Comparison of ENCODE assay signal across 25 cellular contexts in the genomic region with DNA sequence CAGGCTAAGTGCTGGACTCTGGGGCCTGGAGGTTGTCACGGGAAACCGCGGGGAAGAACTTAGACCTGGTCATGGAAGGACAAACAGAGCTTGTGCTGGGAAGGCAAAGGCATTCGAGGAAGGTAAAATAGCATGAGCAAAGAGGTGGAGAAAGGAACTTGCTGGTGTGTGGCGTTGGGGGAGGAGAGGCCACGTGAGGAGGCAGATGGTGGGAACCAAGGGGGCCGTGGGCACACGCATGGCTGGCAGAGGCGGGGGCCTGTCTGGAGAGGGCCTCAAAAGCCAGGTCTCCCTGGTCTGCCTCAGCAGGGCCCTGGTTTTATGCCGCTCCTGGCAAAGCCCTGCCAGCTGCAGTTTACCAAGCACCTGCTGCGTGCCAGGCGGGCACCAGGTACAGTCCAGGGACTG. TPM values are rescaled to one million over a fixed set of nuclear protein-coding genes. Genes with fewer than 3 reads are reported as not detected.
DNase-seq lines count a peak whose midpoint lies in the region; ATAC-seq, FAIRE-seq and TF ChIP-seq lines count a peak whose summit lies in the region.
"Had no signal": no experiment of that assay in that cellular context is flagged by ENCODE, and none has a peak within 500 bp of the region (broad histone marks: within the 10 kb centered on the region; RNA-seq: fewer than 3 reads in every experiment).

No MANE protein-coding gene starts in this region.

- POLR2A ChIA-PET in CD8-positive, alpha-beta T cell (lab: Charles Lee): no interaction called here
- POLR2A ChIA-PET in K562 (lab: Yijun Ruan, JAX): interaction anchor here (2.1 kb wide), 1 partner anchor 40 kb away, joined by 9 read pairs; no protein-coding TSS in a partner anchor

- H4K20me1 ChIP-seq in K562 (replicated peaks; ENCODE audit: control insufficient read depth, insufficient read depth, low read length): peaks cover 14% of the 10 kb centered on the region; the same call in 1 of the 2 replicates

- H3K9me1 ChIP-seq in K562 (ENCODE audit: control insufficient read depth, insufficient read depth, low read length): no peaks in the 10 kb centered on the region

- in situ Hi-C loops in K562 (cut with MboI): loop anchor here (5.0 kb wide), 1 partner anchor 39 kb away; no protein-coding TSS in a partner anchor

- CTCF ChIA-PET in CD8-positive, alpha-beta T cell (lab: Charles Lee): interaction anchor here (2.7 to 3.6 kb wide), 3 partner anchors 12 to 42 kb away, joined by 14 to 31 read pairs (median 15); no protein-coding TSS in a partner anchor
- CTCF ChIA-PET in K562 (lab: Yijun Ruan, JAX; ENCODE audit: low intra/inter-chr PET ratio): interaction anchor here (1.0 to 6.4 kb wide), 2 partner anchors 42 to 656 kb away, joined by 3 to 70 read pairs; no protein-coding TSS in a partner anchor

- no peak for FAIRE-seq in K562 (lab: Jason Lieb, UNC)
- FAIRE-seq: H54, pancreas had no signal

- no peak overlapping the region for H3K27ac ChIP-seq in CD4-positive, CD25-positive, alpha-beta regulatory T cell (ENCODE audit: insufficient read depth, low read length, poor library complexity, severe bottlenecking)
- no peak overlapping the region for H3K27ac ChIP-seq in CD8-positive, alpha-beta T cell (ENCODE audit: low read depth, low read length)
- H3K27ac ChIP-seq in K562 (ENCODE audit: extremely low read depth, low read depth, low read length): no peak overlapping the region
- H3K27ac ChIP-seq: ascending aorta, heart right ventricle, pancreas, right atrium auricular region, thyroid gland had no signal

- no TSS peak for BruUV-seq in K562 (replicated peaks; lab: Mats Ljungman, UMichigan)

- peak overlapping the region in 2 of 4 donors; percentile 44 to 55 for H3K4me3 Mint-ChIP-seq in CD4-positive, CD25-positive, alpha-beta regulatory T cell
- H3K4me3 Mint-ChIP-seq in CD8-positive, alpha-beta T cell: no peak overlapping the region
- H3K4me3 Mint-ChIP-seq: activated CD4-positive, alpha-beta T cell treated with anti-CD3 and anti-CD28 coated beads, Interleukin-2, amount 10 ng/mL, durations not matched to agents 24 days and 14 days; activated CD8-positive, alpha-beta memory T cell treated with anti-CD3 and anti-CD28 coated beads, Interleukin-2, amount 10 ng/mL, durations not matched to agents 7 days and 5 days; activated T-helper 1 cell treated with anti-CD3 and anti-CD28 coated beads, Interleukin-12 subunit alpha, Interleukin-12 subunit beta, Interleukin-2, Interleukin-4 antibody, amounts not matched to agents 30 ng/mL and 10 ng/mL and 1 ng/mL, durations not matched to agents 14 hours and 24 hours and 36 hours; CD14-positive monocyte; naive thymus-derived CD4-positive, alpha-beta T cell; stimulated activated naive CD8-positive, alpha-beta T cell treated with anti-CD3 and anti-CD28 coated beads, Interleukin-15, Interleukin-2, amounts not matched to agents 100 ng/mL and 50 ng/mL, for 24 hours; T-helper 2 cell treated with Interferon-gamma antibody and Interleukin-4, amounts not matched to agents 5 μg/mL and 100 μg/mL, for 36 hours had no signal

- no peaks in the 10 kb centered on the region for H3K4me1 ChIP-seq in CD4-positive, CD25-positive, alpha-beta regulatory T cell (ENCODE audit: control insufficient read depth, insufficient read depth, low read length, poor library complexity, severe bottlenecking)
- no peaks in the 10 kb centered on the region for H3K4me1 ChIP-seq in CD8-positive, alpha-beta T cell (ENCODE audit: insufficient read depth, low read length)
- peaks cover 0 to 29% of the 10 kb centered on the region in 2 experiments; a peak in 2 of 5 replicates for H3K4me1 ChIP-seq in K562 (replicated peaks in 1 of 2; ENCODE audit: control insufficient read depth in 2 of 2, insufficient read depth in 2 of 2, low read length in 2 of 2)
- H3K4me1 ChIP-seq: pancreas had no signal

- no peak for TF ChIP-seq EP300 in K562 (IDR thresholded peaks at IDR 0.05; ENCODE audit: low read length)

- no peak for DNase-seq in CD4-positive, CD25-positive, alpha-beta regulatory T cell
- DNase-seq in CD8-positive, alpha-beta T cell: no peak
- DNase-seq in K562 (ENCODE audit: extremely low read depth in 1 of 4, low spot score in 3 of 4) (no peak), left kidney (ENCODE audit: low read depth, low spot score) (peak; percentile 83), RKO (ENCODE audit: low spot score) (no peak)
- no peak for DNase-seq in activated CD8-positive, alpha-beta memory T cell treated with anti-CD3 and anti-CD28 coated beads for 24 hours
- DNase-seq: activated CD4-positive, alpha-beta T cell treated with anti-CD3 and anti-CD28 coated beads, Interleukin-2, amount 10 ng/mL, durations not matched to agents 24 days and 14 days; activated CD8-positive, alpha-beta memory T cell treated with anti-CD3 and anti-CD28 coated beads, Interleukin-2, amount 10 ng/mL, durations not matched to agents 7 days and 5 days; cerebellar nuclear complex; heart right ventricle; naive thymus-derived CD4-positive, alpha-beta T cell; NCI-H187 treated with DMSO at 0.1 percent for 48 hours; NCI-H226; thyroid gland had no signal

- no peaks in the 10 kb centered on the region; the same call in 2 of the 3 replicates for H3K79me2 ChIP-seq in K562 (ENCODE audit: control insufficient read depth, insufficient read depth, low read length)

- H3K27me3 Mint-ChIP-seq in CD4-positive, CD25-positive, alpha-beta regulatory T cell: peaks cover 9% of the 10 kb centered on the region
- H3K27me3 Mint-ChIP-seq in CD8-positive, alpha-beta T cell (ENCODE audit: low read depth): no peaks in the 10 kb centered on the region
- H3K27me3 Mint-ChIP-seq: activated CD4-positive, alpha-beta T cell treated with anti-CD3 and anti-CD28 coated beads, Interleukin-2, amount 10 ng/mL, durations not matched to agents 24 days and 14 days; activated CD8-positive, alpha-beta memory T cell treated with anti-CD3 and anti-CD28 coated beads, Interleukin-2, amount 10 ng/mL, durations not matched to agents 7 days and 5 days; naive thymus-derived CD4-positive, alpha-beta T cell; stimulated activated naive CD8-positive, alpha-beta T cell treated with anti-CD3 and anti-CD28 coated beads, Interleukin-15, Interleukin-2, amounts not matched to agents 100 ng/mL and 50 ng/mL, for 24 hours had no signal

- H3K36me3 Mint-ChIP-seq in CD4-positive, CD25-positive, alpha-beta regulatory T cell: peaks cover 38% of the 10 kb centered on the region
- H3K36me3 Mint-ChIP-seq in CD8-positive, alpha-beta T cell: peaks cover 77% of the 10 kb centered on the region
- H3K36me3 Mint-ChIP-seq: activated naive CD4-positive, alpha-beta T cell treated with anti-CD3 and anti-CD28 coated beads, Interleukin-2, amount 50 U/mL, for 72 hours had no signal

- peaks cover 0 to 2% (median 0%) of the 10 kb centered on the region in 7 donors for H3K9me3 Mint-ChIP-seq in CD4-positive, CD25-positive, alpha-beta regulatory T cell
- H3K9me3 Mint-ChIP-seq in CD8-positive, alpha-beta T cell: no peaks in the 10 kb centered on the region
- H3K9me3 Mint-ChIP-seq: activated CD4-positive, alpha-beta T cell treated with anti-CD3 and anti-CD28 coated beads, Interleukin-2, amount 10 ng/mL, durations not matched to agents 24 days and 14 days; activated naive CD4-positive, alpha-beta T cell treated with anti-CD3 and anti-CD28 coated beads, Interleukin-2, amount 50 U/mL, for 72 hours; activated T-helper 1 cell treated with anti-CD3 and anti-CD28 coated beads, Interleukin-12 subunit alpha, Interleukin-12 subunit beta, Interleukin-2, Interleukin-4 antibody, amounts not matched to agents 30 ng/mL and 10 ng/mL and 1 ng/mL, durations not matched to agents 14 hours and 24 hours and 36 hours; CD14-positive monocyte; stimulated activated naive CD8-positive, alpha-beta T cell treated with anti-CD3 and anti-CD28 coated beads, Interleukin-15, Interleukin-2, amounts not matched to agents 100 ng/mL and 50 ng/mL, for 24 hours; T-helper 2 cell treated with Interferon-gamma antibody and Interleukin-4, amounts not matched to agents 5 μg/mL and 100 μg/mL, for 36 hours had no signal

- no peak overlapping the region for H2AFZ ChIP-seq in K562 (ENCODE audit: low read depth, low read length)

- intact Hi-C loops in CD8-positive, alpha-beta T cell (cut with DNase I, micrococcal nuclease): no loop called here
- intact Hi-C loops in K562 (cut with micrococcal nuclease): loop anchor here (5.0 to 10.0 kb wide), 3 partner anchors 139 to 416 kb away; no protein-coding TSS in a partner anchor

- TF ChIP-seq RAD21 in K562 (CRISPR knock-in tag; conservative IDR thresholded peaks at IDR 0.05 in 1 of 2, IDR thresholded peaks at IDR 0.05 in 1 of 2): no peak

- TF ChIP-seq POLR2A in K562 (conservative IDR thresholded peaks at IDR 0.05): no peak

- H3K27me3 ChIP-seq in CD4-positive, CD25-positive, alpha-beta regulatory T cell (ENCODE audit: control insufficient read depth, insufficient read depth, low read length): no peaks in the 10 kb centered on the region
- H3K27me3 ChIP-seq in CD8-positive, alpha-beta T cell (ENCODE audit: insufficient read depth, low read length): no peaks in the 10 kb centered on the region
- no peaks in the 10 kb centered on the region for H3K27me3 ChIP-seq in K562 (ENCODE audit: control insufficient read depth in 2 of 2, insufficient read depth in 2 of 2, low read length in 2 of 2)
- H3K27me3 ChIP-seq: ascending aorta, heart right ventricle, pancreas, right atrium auricular region, thyroid gland had no signal

- peaks cover 0 to 30% (median 21%) of the 10 kb centered on the region in 4 donors for H3K4me1 Mint-ChIP-seq in CD4-positive, CD25-positive, alpha-beta regulatory T cell
- H3K4me1 Mint-ChIP-seq in CD8-positive, alpha-beta T cell (ENCODE audit: low read depth): peaks cover 21% of the 10 kb centered on the region

- no peak overlapping the region for H3K4me3 ChIP-seq in CD4-positive, CD25-positive, alpha-beta regulatory T cell (ENCODE audit: low read depth, low read length)
- H3K4me3 ChIP-seq in CD8-positive, alpha-beta T cell (ENCODE audit: low read depth, low read length): no peak overlapping the region
- H3K4me3 ChIP-seq in K562: no peak overlapping the region
- H3K4me3 ChIP-seq: ascending aorta, heart right ventricle, pancreas, right atrium auricular region, thyroid gland had no signal

- H3K36me3 ChIP-seq in CD4-positive, CD25-positive, alpha-beta regulatory T cell (ENCODE audit: control insufficient read depth, insufficient read depth, low read length): peaks cover 65% of the 10 kb centered on the region
- H3K36me3 ChIP-seq in CD8-positive, alpha-beta T cell (ENCODE audit: insufficient read depth, low read length): peaks cover 47% of the 10 kb centered on the region
- peaks cover 72% of the 10 kb centered on the region; the same call in 2 of the 3 replicates for H3K36me3 ChIP-seq in K562 (ENCODE audit: control insufficient read depth, insufficient read depth, low read length)

- H3K4me2 ChIP-seq in K562 (ENCODE audit: insufficient read depth, low read length): no peak overlapping the region

- H3K9me3 ChIP-seq in CD4-positive, CD25-positive, alpha-beta regulatory T cell (ENCODE audit: control insufficient read depth in 2 of 2, low read length in 2 of 2): no peaks in the 10 kb centered on the region
- no peaks in the 10 kb centered on the region for H3K9me3 ChIP-seq in CD8-positive, alpha-beta T cell (ENCODE audit: low read length)
- no peaks in the 10 kb centered on the region for H3K9me3 ChIP-seq in K562 (replicated peaks; ENCODE audit: control insufficient read depth, insufficient read depth, low read depth, low read length)
- H3K9me3 ChIP-seq: ascending aorta, heart right ventricle, pancreas, right atrium auricular region, thyroid gland had no signal

- no peak for TF ChIP-seq CTCF in CD8-positive, alpha-beta T cell (IDR thresholded peaks at IDR 0.05)
- TF ChIP-seq CTCF in K562 (IDR thresholded peaks at IDR 0.05 in 2 of 3, conservative IDR thresholded peaks at IDR 0.05 in 1 of 3; ENCODE audit: insufficient read depth in 2 of 3, low read depth in 1 of 3, low read length in 3 of 3): no peak

- WGBS in K562 (ENCODE audit: insufficient coverage, low coverage, missing lambda C conversion rate): 92% methylated on average over 12 of the region's 12 CpGs

- H3K27ac Mint-ChIP-seq in CD4-positive, CD25-positive, alpha-beta regulatory T cell: peak overlapping the region in 2 of 3 donors; percentile 41 to 84
- peak overlapping the region; percentile 19 for H3K27ac Mint-ChIP-seq in CD8-positive, alpha-beta T cell
- H3K27ac Mint-ChIP-seq: activated CD4-positive, alpha-beta T cell treated with anti-CD3 and anti-CD28 coated beads, Interleukin-2, amount 10 ng/mL, durations not matched to agents 24 days and 14 days; activated CD8-positive, alpha-beta memory T cell treated with anti-CD3 and anti-CD28 coated beads, Interleukin-2, amount 10 ng/mL, durations not matched to agents 7 days and 5 days; activated T-helper 1 cell treated with anti-CD3 and anti-CD28 coated beads, Interleukin-12 subunit alpha, Interleukin-12 subunit beta, Interleukin-2, Interleukin-4 antibody, amounts not matched to agents 30 ng/mL and 10 ng/mL and 1 ng/mL, durations not matched to agents 14 hours and 24 hours and 36 hours had no signal

- no peak for ATAC-seq in CD4-positive, CD25-positive, alpha-beta regulatory T cell (ENCODE audit: low read depth in 2 of 2)
- no peak for ATAC-seq in CD8-positive, alpha-beta T cell
- ATAC-seq in K562 (no peak), HG03039 (IDR thresholded peaks at IDR 0.05; ENCODE audit: unreplicated experiment) (no peak)
- ATAC-seq: activated CD8-positive, alpha-beta memory T cell treated with anti-CD3 and anti-CD28 coated beads, Interleukin-2, amount 10 ng/mL, durations not matched to agents 7 days and 5 days; activated naive CD4-positive, alpha-beta T cell treated with anti-CD3 and anti-CD28 coated beads, Interleukin-2, amount 50 U/mL, for 72 hours; heart right ventricle; left lobe of liver; naive thymus-derived CD4-positive, alpha-beta T cell; pancreas had no signal

- H3K9ac ChIP-seq in K562 (ENCODE audit: insufficient read depth in 1 of 2, low read depth in 2 of 2, low read length in 2 of 2): peak overlapping the region in 1 of 2 experiments; percentile 83; a peak in 2 of 4 replicates

RNA-seq across cellular contexts. Expression of a gene that starts 15.3 kb away (rescaled TPM):
- total RNA-seq in CD4-positive, CD25-positive, alpha-beta regulatory T cell: 718 TPM
- 10 to 100 TPM; 52.5 to 69.3 (median 59.4) TPM for polyA plus RNA-seq in CD4-positive, CD25-positive, alpha-beta regulatory T cell
- total RNA-seq in CD8-positive, alpha-beta T cell: 100 to 1,000 TPM; 950 to 991 TPM
- total RNA-seq in K562 (2011; cell fraction: chromatin; rRNA removed; ENCODE audit: low replicate concordance): 91.2 and 301 TPM in 2 replicates
- total RNA-seq in K562 (2011; cell fraction: nucleolus; rRNA removed): 159 and 160 TPM in 2 replicates
- 112 and 116 TPM in 2 replicates for total RNA-seq in K562 (2011; cell fraction: nucleoplasm; rRNA removed)
- total RNA-seq in K562 (2014; rRNA removed) (30.5 and 37.8 TPM in 2 replicates), K562 (2014; rRNA removed; fragmentation: Illumina TruSeq; extraction: Trizol) (6.9 and 8.5 TPM in 2 replicates), K562 (2015; rRNA removed; fragmentation: Illumina TruSeq; extraction: Trizol) (18.7 and 21.0 TPM in 2 replicates), K562 (2021) (67.0 and 77.2 TPM in 2 replicates)
- polyA plus RNA-seq in K562 (2011; rRNA removed) (15.4 and 35.9 TPM in 2 replicates), K562 (2014; fragmentation: Illumina TruSeq; extraction: Trizol) (21.6 and 29.6 TPM in 2 replicates), K562 (2014; fragmentation: Nextera tagmentation; extraction: Ambion mirVana) (under 1 TPM; 0.45 to 0.51 TPM), K562 (2014; rRNA removed) (54.1 and 63.1 TPM in 2 replicates)
- 17.5 and 26.3 TPM in 2 replicates for polyA plus RNA-seq in K562 (2011; cell fraction: cytosol; rRNA removed)
- 184 and 367 TPM in 2 replicates for polyA plus RNA-seq in K562 (2011; cell fraction: nucleus; rRNA removed)
- polyA plus RNA-seq in K562 (2012): 31.1 and 80.3 TPM in 2 replicates
- polyA minus RNA-seq in K562 (2011; rRNA and poly(A)+ RNA removed): 11.1 and 17.7 TPM in 2 replicates
- 33.7 and 44.1 TPM in 2 replicates for polyA minus RNA-seq in K562 (2011; cell fraction: cytosol; rRNA and poly(A)+ RNA removed)
- 52.4 and 63.5 TPM in 2 replicates for polyA minus RNA-seq in K562 (2011; cell fraction: nucleus; rRNA and poly(A)+ RNA removed)

RNA-seq across cellular contexts. Expression of a gene that starts 24.6 kb away (rescaled TPM):
- 27.0 TPM for total RNA-seq in CD4-positive, CD25-positive, alpha-beta regulatory T cell
- 10 to 100 TPM; 27.5 to 49.7 (median 41.8) TPM for polyA plus RNA-seq in CD4-positive, CD25-positive, alpha-beta regulatory T cell
- 10 to 100 TPM; 13.8 to 17.4 TPM for total RNA-seq in CD8-positive, alpha-beta T cell
- 136 and 226 TPM in 2 replicates for total RNA-seq in K562 (2011; cell fraction: chromatin; rRNA removed; ENCODE audit: low replicate concordance)
- total RNA-seq in K562 (2011; cell fraction: nucleolus; rRNA removed): 126 and 149 TPM in 2 replicates
- total RNA-seq in K562 (2011; cell fraction: nucleoplasm; rRNA removed): 142 and 159 TPM in 2 replicates
- 105 and 143 TPM in 2 replicates for total RNA-seq in K562 (2014; rRNA removed)
- total RNA-seq in K562 (2014; rRNA removed; fragmentation: Illumina TruSeq; extraction: Trizol): 59.6 and 64.7 TPM in 2 replicates
- 77.0 and 78.4 TPM in 2 replicates for total RNA-seq in K562 (2015; rRNA removed; fragmentation: Illumina TruSeq; extraction: Trizol)
- 86.1 and 86.6 TPM in 2 replicates for total RNA-seq in K562 (2021)
- polyA plus RNA-seq in K562 (2011; rRNA removed): 67.0 and 79.0 TPM in 2 replicates
- 67.8 and 77.0 TPM in 2 replicates for polyA plus RNA-seq in K562 (2011; cell fraction: cytosol; rRNA removed)
- 144 and 165 TPM in 2 replicates for polyA plus RNA-seq in K562 (2011; cell fraction: nucleus; rRNA removed)
- polyA plus RNA-seq in K562 (2012): 62.5 and 74.7 TPM in 2 replicates
- polyA plus RNA-seq in K562 (2014; fragmentation: Illumina TruSeq; extraction: Trizol): 80.0 and 88.3 TPM in 2 replicates
- polyA plus RNA-seq in K562 (2014; fragmentation: Nextera tagmentation; extraction: Ambion mirVana): 10 to 100 TPM in 1 of 2 experiments, 1 to 10 TPM in 1; 8.1 to 14.1 TPM
- 91.2 and 121 TPM in 2 replicates for polyA plus RNA-seq in K562 (2014; rRNA removed)
- 40.6 and 53.4 TPM in 2 replicates for polyA minus RNA-seq in K562 (2011; rRNA and poly(A)+ RNA removed)
- polyA minus RNA-seq in K562 (2011; cell fraction: cytosol; rRNA and poly(A)+ RNA removed): 33.4 and 38.2 TPM in 2 replicates
- polyA minus RNA-seq in K562 (2011; cell fraction: nucleus; rRNA and poly(A)+ RNA removed): 41.6 and 64.8 TPM in 2 replicates

RNA-seq across cellular contexts. Expression of a gene that starts 29.4 kb away (rescaled TPM):
- 0.57 TPM for total RNA-seq in CD4-positive, CD25-positive, alpha-beta regulatory T cell
- under 1 TPM in 1 of 4 donors, not detected in 3; 0.14 TPM for polyA plus RNA-seq in CD4-positive, CD25-positive, alpha-beta regulatory T cell
- total RNA-seq in CD8-positive, alpha-beta T cell: under 1 TPM; 0.57 to 0.83 TPM
- 1.2 and 9.8 TPM in 2 replicates for total RNA-seq in K562 (2011; cell fraction: chromatin; rRNA removed; ENCODE audit: low replicate concordance)
- 10.1 and 15.2 TPM in 2 replicates for total RNA-seq in K562 (2011; cell fraction: nucleolus; rRNA removed)
- 3.7 and 5.7 TPM in 2 replicates for total RNA-seq in K562 (2011; cell fraction: nucleoplasm; rRNA removed)
- 1.7 and 2.2 TPM in 2 replicates for total RNA-seq in K562 (2014; rRNA removed)
- total RNA-seq in K562 (2014; rRNA removed; fragmentation: Illumina TruSeq; extraction: Trizol): 0.06 and 0.07 TPM in 2 replicates
- total RNA-seq in K562 (2015; rRNA removed; fragmentation: Illumina TruSeq; extraction: Trizol): 0.51 and 1.1 TPM in 2 replicates
- 2.4 and 2.5 TPM in 2 replicates for total RNA-seq in K562 (2021)
- 0.31 and 1.2 TPM in 2 replicates for polyA plus RNA-seq in K562 (2011; rRNA removed)
- polyA plus RNA-seq in K562 (2011; cell fraction: cytosol; rRNA removed): 0.78 and 3.2 TPM in 2 replicates
- polyA plus RNA-seq in K562 (2011; cell fraction: nucleus; rRNA removed): 1.2 and 2.6 TPM in 2 replicates
- 2.9 and 6.1 TPM in 2 replicates for polyA plus RNA-seq in K562 (2012)
- 0.16 and 0.42 TPM in 2 replicates for polyA plus RNA-seq in K562 (2014; fragmentation: Illumina TruSeq; extraction: Trizol)
- polyA plus RNA-seq in K562 (2014; fragmentation: Nextera tagmentation; extraction: Ambion mirVana): under 1 TPM in 1 of 2 experiments, not detected in 1; 0.01 TPM
- 0.78 and 0.90 TPM in 2 replicates for polyA plus RNA-seq in K562 (2014; rRNA removed)
- 0.56 and 0.63 TPM in 2 replicates for polyA minus RNA-seq in K562 (2011; rRNA and poly(A)+ RNA removed)
- polyA minus RNA-seq in K562 (2011; cell fraction: cytosol; rRNA and poly(A)+ RNA removed): 1.1 and 2.8 TPM in 2 replicates
- polyA minus RNA-seq in K562 (2011; cell fraction: nucleus; rRNA and poly(A)+ RNA removed): 3.4 and 6.3 TPM in 2 replicates
- total RNA-seq: activated CD8-positive, alpha-beta memory T cell treated with anti-CD3 and anti-CD28 coated beads, Interleukin-2, amount 10 ng/mL, durations not matched to agents 7 days and 5 days; activated naive CD4-positive, alpha-beta T cell treated with anti-CD3 and anti-CD28 coated beads, Interleukin-2, amount 50 U/mL, for 72 hours had no signal
- polyA plus RNA-seq: CD14-positive monocyte had no signal

RNA-seq across cellular contexts. Expression of a gene that starts 50.0 kb away (rescaled TPM):
- 39.6 TPM for total RNA-seq in CD4-positive, CD25-positive, alpha-beta regulatory T cell
- 10 to 100 TPM; 26.2 to 44.9 (median 40.1) TPM for polyA plus RNA-seq in CD4-positive, CD25-positive, alpha-beta regulatory T cell
- total RNA-seq in CD8-positive, alpha-beta T cell: 10 to 100 TPM; 30.9 to 31.4 TPM
- 70.0 and 135 TPM in 2 replicates for total RNA-seq in K562 (2011; cell fraction: chromatin; rRNA removed; ENCODE audit: low replicate concordance)
- total RNA-seq in K562 (2011; cell fraction: nucleolus; rRNA removed): 74.5 and 92.1 TPM in 2 replicates
- 76.8 and 107 TPM in 2 replicates for total RNA-seq in K562 (2011; cell fraction: nucleoplasm; rRNA removed)
- total RNA-seq in K562 (2014; rRNA removed) (173 and 213 TPM in 2 replicates), K562 (2014; rRNA removed; fragmentation: Illumina TruSeq; extraction: Trizol) (32.6 and 38.7 TPM in 2 replicates), K562 (2015; rRNA removed; fragmentation: Illumina TruSeq; extraction: Trizol) (48.4 and 56.1 TPM in 2 replicates), K562 (2021) (123 and 150 TPM in 2 replicates)
- polyA plus RNA-seq in K562 (2011; rRNA removed) (79.3 and 88.9 TPM in 2 replicates), K562 (2014; fragmentation: Illumina TruSeq; extraction: Trizol) (49.0 and 66.3 TPM in 2 replicates), K562 (2014; fragmentation: Nextera tagmentation; extraction: Ambion mirVana) (10 to 100 TPM; 41.5 to 81.1 TPM), K562 (2014; rRNA removed) (243 and 273 TPM in 2 replicates)
- polyA plus RNA-seq in K562 (2011; cell fraction: cytosol; rRNA removed): 175 and 283 TPM in 2 replicates
- 85.0 and 101 TPM in 2 replicates for polyA plus RNA-seq in K562 (2011; cell fraction: nucleus; rRNA removed)
- polyA plus RNA-seq in K562 (2012): 96.6 and 100 TPM in 2 replicates
- polyA minus RNA-seq in K562 (2011; rRNA and poly(A)+ RNA removed): 10.6 and 11.8 TPM in 2 replicates
- 19.8 and 22.7 TPM in 2 replicates for polyA minus RNA-seq in K562 (2011; cell fraction: cytosol; rRNA and poly(A)+ RNA removed)
- polyA minus RNA-seq in K562 (2011; cell fraction: nucleus; rRNA and poly(A)+ RNA removed): 10.8 and 13.7 TPM in 2 replicates
